ENCODE assay signal across 3 cellular contexts in genomic region chr5:167406503-167406902, GRCh38.
"Had no signal": no experiment of that assay in that cellular context is flagged by ENCODE, and none has a peak within 500 bp of the region (broad histone marks: within the 10 kb centered on the region; RNA-seq: fewer than 3 reads in every experiment).

No MANE protein-coding gene starts in this region.

- H3K4me3 ChIP-seq: GM12878 had no signal

- ATAC-seq: GM12878 had no signal

- DNase-seq: GDM1, GF-D8 had no signal
